In the genomic region with DNA sequence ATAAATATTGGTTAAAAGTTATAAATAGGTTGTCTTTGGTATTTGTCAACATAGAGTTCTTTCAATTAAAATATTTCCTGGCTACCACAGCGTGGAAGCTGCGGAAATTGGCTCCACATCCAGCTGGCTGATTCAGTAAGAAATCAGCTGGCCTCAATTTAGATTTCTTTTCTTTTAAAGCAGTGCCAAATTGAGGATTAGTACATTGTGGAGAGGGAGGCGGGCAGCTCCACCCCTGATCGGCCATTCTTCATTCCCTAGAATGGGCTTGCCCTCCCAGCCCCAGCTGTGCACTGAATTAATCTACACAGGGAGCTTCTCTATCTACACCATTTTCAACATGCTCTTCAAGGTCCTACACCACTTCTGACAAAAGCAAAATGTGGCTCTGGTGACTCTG, we compare ENCODE assay signal across 17 cellular contexts.
A peak's percentile ranks its signal among the peaks of the same experiment; 100 is the strongest.
DNase-seq lines count a peak whose midpoint lies in the region; ATAC-seq and TF ChIP-seq lines count a peak whose summit lies in the region.
"Had no signal": no experiment of that assay in that cellular context is flagged by ENCODE, and none has a peak within 500 bp of the region (broad histone marks: within the 10 kb centered on the region; RNA-seq: fewer than 3 reads in every experiment).

No MANE protein-coding gene starts in this region.

- H3K27me3 ChIP-seq in body of pancreas (no peaks in the 10 kb centered on the region), transverse colon (no peaks in the 10 kb centered on the region)

- TF ChIP-seq POLR2A in body of pancreas (IDR thresholded peaks at IDR 0.05) (no peak), transverse colon (IDR thresholded peaks at IDR 0.05) (no peak)

- no peak overlapping the region for H3K4me3 Mint-ChIP-seq in activated T-helper 17 cell treated with anti-CD3 and anti-CD28 coated beads, Interleukin-2, amount 50 U/mL, for 72 hours
- H3K4me3 Mint-ChIP-seq: activated naive CD8-positive, alpha-beta T cell treated with anti-CD3 and anti-CD28 coated beads, Interleukin-2, amount 50 U/mL, for 24 hours; activated T-cell treated with anti-CD3 and anti-CD28 coated beads, Interleukin-2, amount 50 U/mL, for 24 hours; H9 had no signal

- intact Hi-C loops in sciatic nerve (cut with DNase I) (no loop called here), body of pancreas (cut with DNase I) (no loop called here), transverse colon (cut with DNase I; ENCODE audit: low total_unique reads) (no loop called here)

- H3K9me3 ChIP-seq in body of pancreas (no peaks in the 10 kb centered on the region), transverse colon (no peaks in the 10 kb centered on the region)

- ATAC-seq in sciatic nerve (peak; percentile 38), body of pancreas (no peak)
- no peak for ATAC-seq in activated T-helper 17 cell treated with anti-CD3 and anti-CD28 coated beads, Interleukin-2, amount 50 U/mL, for 72 hours (replicated peaks)
- ATAC-seq: activated naive CD8-positive, alpha-beta T cell treated with anti-CD3 and anti-CD28 coated beads, Interleukin-2, amount 50 U/mL, for 24 hours had no signal

- WGBS in body of pancreas, 2 donors: 46 to 48% methylated on average over 4 of the region's 4 CpGs
- 17 to 30% methylated on average over 2 to 4 of the region's 4 CpGs for WGBS in transverse colon (ENCODE audit: low coverage in 1 of 2), 2 donors

- H3K9me3 Mint-ChIP-seq in activated T-helper 17 cell treated with anti-CD3 and anti-CD28 coated beads, Interleukin-2, amount 50 U/mL, for 72 hours: peaks cover 3% of the 10 kb centered on the region
- H3K9me3 Mint-ChIP-seq: activated naive CD8-positive, alpha-beta T cell treated with anti-CD3 and anti-CD28 coated beads, Interleukin-2, amount 50 U/mL, for 24 hours; activated T-cell treated with anti-CD3 and anti-CD28 coated beads, Interleukin-2, amount 50 U/mL, for 24 hours; H9 had no signal

- H3K4me1 ChIP-seq in body of pancreas (no peaks in the 10 kb centered on the region), transverse colon (no peaks in the 10 kb centered on the region)

- no peak overlapping the region for H3K27ac Mint-ChIP-seq in activated T-helper 17 cell treated with anti-CD3 and anti-CD28 coated beads, Interleukin-2, amount 50 U/mL, for 72 hours
- H3K27ac Mint-ChIP-seq: activated naive CD8-positive, alpha-beta T cell treated with anti-CD3 and anti-CD28 coated beads, Interleukin-2, amount 50 U/mL, for 24 hours; activated T-cell treated with anti-CD3 and anti-CD28 coated beads, Interleukin-2, amount 50 U/mL, for 24 hours had no signal

- TF ChIP-seq CTCF in fibroblast of pulmonary artery (IDR thresholded peaks at IDR 0.05; ENCODE audit: low read length, missing control alignments): no peak
- TF ChIP-seq CTCF in body of pancreas (IDR thresholded peaks at IDR 0.05): no peak
- no peak for TF ChIP-seq CTCF in transverse colon (IDR thresholded peaks at IDR 0.05)

- no peaks in the 10 kb centered on the region for H3K27me3 Mint-ChIP-seq in activated T-helper 17 cell treated with anti-CD3 and anti-CD28 coated beads, Interleukin-2, amount 50 U/mL, for 72 hours
- H3K27me3 Mint-ChIP-seq: activated naive CD8-positive, alpha-beta T cell treated with anti-CD3 and anti-CD28 coated beads, Interleukin-2, amount 50 U/mL, for 24 hours; activated T-cell treated with anti-CD3 and anti-CD28 coated beads, Interleukin-2, amount 50 U/mL, for 24 hours had no signal

- in situ Hi-C loops in transverse colon (cut with MboI; ENCODE audit: low pct_ligation_motif_present in 1 of 4, low pct_unique_long_range_greater_than_20kb in 1 of 4, low sequenced_read_pairs in 3 of 4): loop anchor here in 1 of 4 donors (25.0 kb wide), 1 partner anchor 105 kb away; no protein-coding TSS in a partner anchor

- H3K36me3 ChIP-seq in body of pancreas (replicated peaks in 1 of 2; ENCODE audit: insufficient read depth in 1 of 2, low read depth in 2 of 2): no peaks in the 10 kb centered on the region
- H3K36me3 ChIP-seq in transverse colon: no peaks in the 10 kb centered on the region

- H3K4me1 Mint-ChIP-seq in activated T-helper 17 cell treated with anti-CD3 and anti-CD28 coated beads, Interleukin-2, amount 50 U/mL, for 72 hours: no peaks in the 10 kb centered on the region
- H3K4me1 Mint-ChIP-seq: activated naive CD8-positive, alpha-beta T cell treated with anti-CD3 and anti-CD28 coated beads, Interleukin-2, amount 50 U/mL, for 24 hours had no signal

- no peaks in the 10 kb centered on the region for H3K36me3 Mint-ChIP-seq in activated T-helper 17 cell treated with anti-CD3 and anti-CD28 coated beads, Interleukin-2, amount 50 U/mL, for 72 hours (ENCODE audit: low read depth)

- DNase-seq in NCI-H146 (lab: John Stamatoyannopoulos, UW) (peak; percentile 46), NCI-H146 treated with DMSO at 0.1 percent for 48 hours (lab: John Stamatoyannopoulos, UW; ENCODE audit: unreplicated experiment) (no peak), NCI-H82 treated with DMSO at 0.1 percent for 48 hours (lab: John Stamatoyannopoulos, UW; ENCODE audit: unreplicated experiment) (peak; percentile 16), fibroblast of pulmonary artery (ENCODE audit: low read depth) (peak; percentile 11), sciatic nerve (ENCODE audit: low spot score) (no peak), body of pancreas (no peak), transverse colon (no peak)
- DNase-seq: activated CD4-positive, alpha-beta T cell treated with anti-CD3 and anti-CD28 coated beads, Interleukin-2, amount 50 U/mL, for 4 hours; activated naive CD8-positive, alpha-beta T cell treated with anti-CD3 and anti-CD28 coated beads, Interleukin-2, amount 50 U/mL, for 24 hours; activated T-cell treated with anti-CD3 and anti-CD28 coated beads, Interleukin-2, amount 50 U/mL, for 24 hours; erythroblast; H9; KBM-7; left cardiac atrium; NCI-H1436 treated with DMSO at 0.1 percent for 48 hours; NK-92 treated with Interleukin-12 subunit alpha and Interleukin-12 subunit beta, amount 100 ng/mL, for 24 hours had no signal

- H3K4me3 ChIP-seq in fibroblast of pulmonary artery (replicated peaks; ENCODE audit: low read depth, low read length): no peak overlapping the region
- no peak overlapping the region for H3K4me3 ChIP-seq in body of pancreas
- H3K4me3 ChIP-seq in transverse colon: no peak overlapping the region

- H3K27ac ChIP-seq in body of pancreas (no peak overlapping the region), transverse colon (no peak overlapping the region)

- no peak for TF ChIP-seq EP300 in transverse colon (IDR thresholded peaks at IDR 0.05; ENCODE audit: low read depth)

Comparison
In these comparisons a context has a peak if more than half of its experiments do, and no peak if none do; other contexts are left out.
1. DNase-seq: peak in NCI-H146 (single experiment), NCI-H82 treated with DMSO at 0.1 percent for 48 hours (single experiment) and fibroblast of pulmonary artery (single experiment); none in NCI-H146 treated with DMSO at 0.1 percent for 48 hours (single experiment), sciatic nerve (single experiment), body of pancreas (0 of 4) and transverse colon (single experiment).